ENCODE assay signal across 11 cellular contexts in genomic region chr3:169295126-169295525, GRCh38.
DNase-seq lines count a peak whose midpoint lies in the region; ATAC-seq and TF ChIP-seq lines count a peak whose summit lies in the region.
"Had no signal": no experiment of that assay in that cellular context is flagged by ENCODE, and none has a peak within 500 bp of the region (broad histone marks: within the 10 kb centered on the region; RNA-seq: fewer than 3 reads in every experiment).

No MANE protein-coding gene starts in this region.

- H3K36me3 ChIP-seq in heart left ventricle (no peaks in the 10 kb centered on the region), Panc1 (ENCODE audit: control insufficient read depth, insufficient read depth, low read length) (no peaks in the 10 kb centered on the region), upper lobe of left lung (no peaks in the 10 kb centered on the region)
- H3K36me3 ChIP-seq: MG63 had no signal

- CTCF ChIA-PET in Panc1 (lab: Charles Lee), result no interaction called here

- H3K9me3 ChIP-seq in heart left ventricle (no peaks in the 10 kb centered on the region), Panc1 (ENCODE audit: control insufficient read depth, insufficient read depth, low read depth, low read length) (no peaks in the 10 kb centered on the region), upper lobe of left lung (no peaks in the 10 kb centered on the region)
- H3K9me3 ChIP-seq: MG63 had no signal

- no peak for TF ChIP-seq EP300 in upper lobe of left lung (IDR thresholded peaks at IDR 0.05)

- H3K27ac ChIP-seq in heart left ventricle (no peak overlapping the region), Panc1 (ENCODE audit: low read length) (no peak overlapping the region), upper lobe of left lung (no peak overlapping the region)

- WGBS in heart left ventricle, 4 donors, result 45 to 59% (median 47%) methylated on average over 2 of the region's 2 CpGs
- WGBS in upper lobe of left lung, 2 donors, result 59 to 62% methylated on average over 2 of the region's 2 CpGs

- BruUV-seq in Panc1 (replicated peaks; lab: Mats Ljungman, UMichigan), result no TSS peak

- H3K27me3 ChIP-seq in heart left ventricle, result no peaks in the 10 kb centered on the region
- peaks cover 3% of the 10 kb centered on the region; the same call in 1 of the 2 replicates for H3K27me3 ChIP-seq in Panc1 (ENCODE audit: control insufficient read depth, insufficient read depth, low read length)
- H3K27me3 ChIP-seq in upper lobe of left lung, result no peaks in the 10 kb centered on the region

- POLR2A ChIA-PET in Panc1 (lab: Charles Lee), result no interaction called here

- ATAC-seq in heart left ventricle (no peak), Panc1 (no peak), upper lobe of left lung (ENCODE audit: low FRiP score in 2 of 2) (no peak)

- peak; percentile 17 to 50 (median 38) for TF ChIP-seq CTCF in heart left ventricle (IDR thresholded peaks at IDR 0.05)
- 0 out of 2 replicates have a peak, but pooled peaks have one; percentile 7 for TF ChIP-seq CTCF in Panc1 (IDR thresholded peaks at IDR 0.05)
- TF ChIP-seq CTCF in upper lobe of left lung (IDR thresholded peaks at IDR 0.05), result peak in 5 of 6 experiments; percentile 9 to 40 (median 28)

- H3K4me1 ChIP-seq in heart left ventricle (peaks cover 0 to 17% (median 0%) of the 10 kb centered on the region in 12 donors), Panc1 (ENCODE audit: control insufficient read depth, insufficient read depth, low read length) (no peaks in the 10 kb centered on the region), upper lobe of left lung (peaks cover 4 to 7% (median 6%) of the 10 kb centered on the region in 4 donors)

- TF ChIP-seq POLR2A in heart left ventricle (IDR thresholded peaks at IDR 0.05) (no peak), upper lobe of left lung (IDR thresholded peaks at IDR 0.05) (no peak)

- intact Hi-C loops in heart left ventricle (cut with DNase I) (loop anchor here in 7 of 10 donors (5.0 to 10.0 kb wide), 6 partner anchors 70 to 370 kb away; partner anchors contain the start of gene MECOM (in 5 of the 7)), cardiac septum (cut with DNase I) (loop anchor here (5.0 to 10.0 kb wide), 2 partner anchors 150 to 367 kb away; partner anchors contain the start of gene MECOM), Panc1 (cut with micrococcal nuclease; ENCODE audit: unreplicated experiment) (no loop called here)

- H3K4me3 ChIP-seq in heart left ventricle (no peak overlapping the region), Panc1 (ENCODE audit: low read depth in 2 of 2, low read length in 2 of 2) (no peak overlapping the region), upper lobe of left lung (no peak overlapping the region)
- H3K4me3 ChIP-seq: MG63 had no signal

- in situ Hi-C loops in Panc1 (cut with HindIII; ENCODE audit: low pct_unique_long_range_greater_than_20kb, low sequenced_read_pairs), result no loop called here

- DNase-seq in heart left ventricle, result no peak
- no peak for DNase-seq in cardiac septum (ENCODE audit: low spot score)
- DNase-seq in Panc1 (ENCODE audit: low read depth, low spot score), result no peak
- peak; percentile 48 for DNase-seq in fibroblast of peridontal ligament (ENCODE audit: extremely low read depth)
- no peak for DNase-seq in upper lobe of left lung
- no peak for DNase-seq in NCI-H446 (lab: John Stamatoyannopoulos, UW)
- DNase-seq in HuH-7.5 (ENCODE audit: low spot score), result no peak
- DNase-seq in DMS153 (lab: John Stamatoyannopoulos, UW), result no peak
- DNase-seq: DMS79, MG63, midbrain had no signal
